ENCODE assay signal across 8 cellular contexts in genomic region chr6:144095134-144096002, GRCh38. TPM values are rescaled to one million over a fixed set of nuclear protein-coding genes. Genes with fewer than 3 reads are reported as not detected.
DNase-seq lines count a peak whose midpoint lies in the region; TF ChIP-seq lines count a peak whose summit lies in the region.

Gene SF3B5 (minus strand): TSS chr6:144095573. CDS start chr6:144095497, 76 bp downstream.

- peak within 1 kb of the TSS; percentile 85 for H3K4me2 ChIP-seq in MM.1S (ENCODE audit: low read depth, low read length)

- peak within 1 kb of the TSS; percentile 87 for H3K9ac ChIP-seq in ES-I3 (ENCODE audit: low read depth, low read length)
- peak within 1 kb of the TSS; percentile 90 for H3K9ac ChIP-seq in MM.1S (ENCODE audit: low read length)

- TF ChIP-seq CTCF in MM.1S (IDR thresholded peaks at IDR 0.05; ENCODE audit: low read length) (no peak), fibroblast of the aortic adventitia (IDR thresholded peaks at IDR 0.05; ENCODE audit: insufficient read depth, low read length) (no peak), nephron (IDR thresholded peaks at IDR 0.05; ENCODE audit: unreplicated experiment in 3 of 3) (no peak)

- H3K79me2 ChIP-seq in MM.1S (ENCODE audit: low read length): peaks cover 19% of the 10 kb centered on the region

- H3K27ac ChIP-seq in MM.1S (ENCODE audit: low read length): peak within 1 kb of the TSS; percentile 83; the same call in 1 of the 2 replicates

- peaks cover 12% of the 10 kb centered on the region for H3K4me1 Mint-ChIP-seq in nephron
- H3K4me1 Mint-ChIP-seq in stimulated activated naive CD8-positive, alpha-beta T cell treated with anti-CD3 and anti-CD28 coated beads, Interleukin-15, Interleukin-2, amounts not matched to agents 100 ng/mL and 50 ng/mL, for 24 hours (ENCODE audit: low read depth): peaks cover 31% of the 10 kb centered on the region

- H2AFZ ChIP-seq in MM.1S (ENCODE audit: low read length): peak within 1 kb of the TSS; percentile 75

- H3K27me3 Mint-ChIP-seq in nephron (ENCODE audit: low read depth): no peaks in the 10 kb centered on the region
- no peaks in the 10 kb centered on the region for H3K27me3 Mint-ChIP-seq in stimulated activated naive CD8-positive, alpha-beta T cell treated with anti-CD3 and anti-CD28 coated beads, Interleukin-15, Interleukin-2, amounts not matched to agents 100 ng/mL and 50 ng/mL, for 24 hours

- peaks cover 4% of the 10 kb centered on the region for H3K36me3 Mint-ChIP-seq in nephron (ENCODE audit: low read depth)
- peaks cover 18% of the 10 kb centered on the region for H3K36me3 Mint-ChIP-seq in stimulated activated naive CD8-positive, alpha-beta T cell treated with anti-CD3 and anti-CD28 coated beads, Interleukin-15, Interleukin-2, amounts not matched to agents 100 ng/mL and 50 ng/mL, for 24 hours (ENCODE audit: low read depth)

- H3K4me3 ChIP-seq in HAP-1 (peak within 1 kb of the TSS; percentile 83), MM.1S (ENCODE audit: low read length) (peak within 1 kb of the TSS; percentile 97), fibroblast of the aortic adventitia (ENCODE audit: low read depth, low read length) (peak within 1 kb of the TSS; percentile 100)

- H3K27me3 ChIP-seq in HAP-1 (ENCODE audit: low read depth) (no peaks in the 10 kb centered on the region), MM.1S (replicated peaks; ENCODE audit: insufficient read depth, low read length) (no peaks in the 10 kb centered on the region)

- H3K4me1 ChIP-seq in ES-I3 (ENCODE audit: insufficient read depth, low read length): no peaks in the 10 kb centered on the region
- H3K4me1 ChIP-seq in HAP-1: peaks cover 12% of the 10 kb centered on the region
- 0 out of 2 replicates have a peak, but pooled peaks cover 4% of the 10 kb centered on the region for H3K4me1 ChIP-seq in MM.1S (ENCODE audit: low read length)

- peak within 1 kb of the TSS; percentile 67 to 98 (median 92) for H3K27ac Mint-ChIP-seq in nephron
- H3K27ac Mint-ChIP-seq in stimulated activated naive CD8-positive, alpha-beta T cell treated with anti-CD3 and anti-CD28 coated beads, Interleukin-15, Interleukin-2, amounts not matched to agents 100 ng/mL and 50 ng/mL, for 24 hours: peak within 1 kb of the TSS; percentile 97

- H3K9me2 ChIP-seq in MM.1S (replicated peaks; ENCODE audit: insufficient read depth, low read length): no peaks in the 10 kb centered on the region

- peak within 1 kb of the TSS; percentile 95 to 98 (median 96) for H3K4me3 Mint-ChIP-seq in nephron
- H3K4me3 Mint-ChIP-seq in stimulated activated naive CD8-positive, alpha-beta T cell treated with anti-CD3 and anti-CD28 coated beads, Interleukin-15, Interleukin-2, amounts not matched to agents 100 ng/mL and 50 ng/mL, for 24 hours: peak within 1 kb of the TSS; percentile 98

- no peaks in the 10 kb centered on the region for H3F3A ChIP-seq in MM.1S (ENCODE audit: insufficient read depth, low read length)

- in situ Hi-C loops in HAP-1 (cut with MboI; ENCODE audit: low sequenced_read_pairs): no loop called here

- no peaks in the 10 kb centered on the region for H3K36me3 ChIP-seq in ES-I3 (ENCODE audit: insufficient read depth, low read length)
- no peaks in the 10 kb centered on the region for H3K36me3 ChIP-seq in HAP-1 (replicated peaks)
- H3K36me3 ChIP-seq in MM.1S (replicated peaks; ENCODE audit: insufficient read depth, low read length): no peaks in the 10 kb centered on the region

- no peaks in the 10 kb centered on the region for H4K20me1 ChIP-seq in MM.1S (ENCODE audit: insufficient read depth, low read length)

- H3K9me3 ChIP-seq in ES-I3 (ENCODE audit: control insufficient read depth, insufficient read depth, low read length) (no peaks in the 10 kb centered on the region), HAP-1 (no peaks in the 10 kb centered on the region), MM.1S (replicated peaks; ENCODE audit: insufficient read depth, low read length) (no peaks in the 10 kb centered on the region)

- peak; percentile 97 to 98 for DNase-seq in HAP-1 (ENCODE audit: low spot score in 2 of 2)
- peak; percentile 98 for DNase-seq in MM.1S
- peak; percentile 96 for DNase-seq in SIG-M5 (lab: John Stamatoyannopoulos, UW)
- peak; percentile 66 for DNase-seq in activated gamma-delta T cell (lab: John Stamatoyannopoulos, UW)
- DNase-seq in fibroblast of the aortic adventitia (ENCODE audit: low read depth): peak; percentile 100

- H3K9me3 Mint-ChIP-seq in nephron: no peaks in the 10 kb centered on the region
- H3K9me3 Mint-ChIP-seq in stimulated activated naive CD8-positive, alpha-beta T cell treated with anti-CD3 and anti-CD28 coated beads, Interleukin-15, Interleukin-2, amounts not matched to agents 100 ng/mL and 50 ng/mL, for 24 hours: no peaks in the 10 kb centered on the region

RNA-seq across cellular contexts. Expression of gene SF3B5, which starts in this region (rescaled TPM):
- 14.8 and 115 TPM in 2 replicates for total RNA-seq in fibroblast of the aortic adventitia (ENCODE audit: low replicate concordance)

Comparison
In these comparisons a context has a peak if more than half of its experiments do, and no peak if none do; other contexts are left out.
1. Peak in every context shown above with its lines: DNase-seq, H3K4me3 ChIP-seq and H3K27ac ChIP-seq.